Comparison of ENCODE assay signal across 8 cellular contexts in genomic region chr4:155667538-155668511, GRCh38. TPM values are rescaled to one million over a fixed set of nuclear protein-coding genes. Genes with fewer than 3 reads are reported as not detected.
DNase-seq lines count a peak whose midpoint lies in the region; TF ChIP-seq lines count a peak whose summit lies in the region.

No MANE protein-coding gene starts in this region.

- H3K27me3 ChIP-seq in left ventricle myocardium inferior (ENCODE audit: low read depth) (peaks cover 3% of the 10 kb centered on the region), Caco-2 (replicated peaks; ENCODE audit: control insufficient read depth, insufficient read depth, low read length) (no peaks in the 10 kb centered on the region)

- peak; percentile 60 for DNase-seq in activated CD4-positive, alpha-beta T cell treated with anti-CD3 and anti-CD28 coated beads, Interleukin-2, amount 10 ng/mL, durations not matched to agents 24 days and 14 days
- DNase-seq in activated CD4-positive, alpha-beta T cell treated with anti-CD3 and anti-CD28 coated beads, Interleukin-2, amount 50 U/mL, for 4 hours = no peak
- DNase-seq in HCEC 1CT = peak; percentile 26
- DNase-seq in NCI-H2081 (lab: John Stamatoyannopoulos, UW) = peak; percentile 45 to 59
- DNase-seq in left ventricle myocardium inferior = peak; percentile 61
- DNase-seq in posterior cingulate gyrus = peak; percentile 20 to 90 (median 36)
- DNase-seq in Caco-2 = no peak

- CTCF ChIA-PET in Caco-2 (lab: Charles Lee) = no interaction called here

- H3K4me1 ChIP-seq in left ventricle myocardium inferior = peaks cover 53% of the 10 kb centered on the region
- H3K4me1 ChIP-seq in Caco-2 = peaks cover 19% of the 10 kb centered on the region

- H3K9me3 ChIP-seq in left ventricle myocardium inferior (replicated peaks) = no peaks in the 10 kb centered on the region
- no peaks in the 10 kb centered on the region for H3K9me3 ChIP-seq in Caco-2

- TF ChIP-seq CTCF in left ventricle myocardium inferior (IDR thresholded peaks at IDR 0.05; ENCODE audit: borderline replicate concordance) = no peak
- TF ChIP-seq CTCF in Caco-2 (IDR thresholded peaks at IDR 0.05; ENCODE audit: insufficient read depth in 1 of 2, low read depth in 1 of 2, low read length in 1 of 2, severe bottlenecking in 1 of 2, unreplicated experiment in 1 of 2) = no peak

- peaks cover 72% of the 10 kb centered on the region for H3K27me3 Mint-ChIP-seq in activated CD4-positive, alpha-beta T cell treated with anti-CD3 and anti-CD28 coated beads, Interleukin-2, amount 10 ng/mL, durations not matched to agents 24 days and 14 days
- H3K27me3 Mint-ChIP-seq in Caco-2 (ENCODE audit: insufficient read depth, unreplicated experiment) = no peaks in the 10 kb centered on the region

- POLR2A ChIA-PET in Caco-2 (lab: Charles Lee) = no interaction called here

- H3K36me3 ChIP-seq in left ventricle myocardium inferior = no peaks in the 10 kb centered on the region
- no peaks in the 10 kb centered on the region for H3K36me3 ChIP-seq in Caco-2 (ENCODE audit: control insufficient read depth, insufficient read depth, low read length)

- peak overlapping the region; percentile 85 for H3K4me3 ChIP-seq in left ventricle myocardium inferior
- no peak overlapping the region for H3K4me3 ChIP-seq in Caco-2 (ENCODE audit: low read depth, low read length)

- no peak overlapping the region for H3K27ac Mint-ChIP-seq in activated CD4-positive, alpha-beta T cell treated with anti-CD3 and anti-CD28 coated beads, Interleukin-2, amount 10 ng/mL, durations not matched to agents 24 days and 14 days
- H3K27ac Mint-ChIP-seq in Caco-2 (ENCODE audit: unreplicated experiment) = no peak overlapping the region

- peaks cover 15% of the 10 kb centered on the region for H3K4me1 Mint-ChIP-seq in activated CD4-positive, alpha-beta T cell treated with anti-CD3 and anti-CD28 coated beads, Interleukin-2, amount 10 ng/mL, durations not matched to agents 24 days and 14 days
- peaks cover 18% of the 10 kb centered on the region for H3K4me1 Mint-ChIP-seq in Caco-2 (ENCODE audit: low read depth, unreplicated experiment)

- H3K9me3 Mint-ChIP-seq in activated CD4-positive, alpha-beta T cell treated with anti-CD3 and anti-CD28 coated beads, Interleukin-2, amount 10 ng/mL, durations not matched to agents 24 days and 14 days = no peaks in the 10 kb centered on the region
- peaks cover 10% of the 10 kb centered on the region for H3K9me3 Mint-ChIP-seq in Caco-2 (ENCODE audit: unreplicated experiment)

- intact Hi-C loops in activated CD4-positive, alpha-beta T cell treated with anti-CD3 and anti-CD28 coated beads, Interleukin-2, amount 10 ng/mL, durations not matched to agents 24 days and 14 days (cut with micrococcal nuclease) = loop anchor here (5.0 to 10.0 kb wide), 2 partner anchors 89 to 293 kb away; partner anchors contain the start of genes GUCY1B1 and MAP9
- intact Hi-C loops in left ventricle myocardium inferior (cut with micrococcal nuclease) (no loop called here), posterior cingulate gyrus (cut with DNase I) (no loop called here), Caco-2 (cut with micrococcal nuclease; ENCODE audit: unreplicated experiment) (no loop called here)

- no TSS peak for BruUV-seq in Caco-2 (replicated peaks; lab: Mats Ljungman, UMichigan)

- peak overlapping the region; percentile 94 for H3K4me3 Mint-ChIP-seq in activated CD4-positive, alpha-beta T cell treated with anti-CD3 and anti-CD28 coated beads, Interleukin-2, amount 10 ng/mL, durations not matched to agents 24 days and 14 days
- no peak overlapping the region for H3K4me3 Mint-ChIP-seq in Caco-2 (ENCODE audit: unreplicated experiment)

- WGBS in adipose tissue, 3 donors = 1% methylated on average over 56 to 72 of the region's 72 CpGs

- H3K36me3 Mint-ChIP-seq in activated CD4-positive, alpha-beta T cell treated with anti-CD3 and anti-CD28 coated beads, Interleukin-2, amount 10 ng/mL, durations not matched to agents 24 days and 14 days (ENCODE audit: low read depth) = no peaks in the 10 kb centered on the region
- no peaks in the 10 kb centered on the region for H3K36me3 Mint-ChIP-seq in Caco-2 (ENCODE audit: insufficient read depth, unreplicated experiment)

- peak overlapping the region; percentile 77 for H3K27ac ChIP-seq in adipose tissue (ENCODE audit: low read depth, low read length)
- peak overlapping the region; percentile 97 for H3K27ac ChIP-seq in left ventricle myocardium inferior (replicated peaks)

RNA-seq across cellular contexts. Expression of gene GUCY1A1, which starts 1.2 kb away (rescaled TPM):
- total RNA-seq in activated CD4-positive, alpha-beta T cell treated with anti-CD3 and anti-CD28 coated beads, Interleukin-2, amount 10 ng/mL, durations not matched to agents 24 days and 14 days = not detected in 2 replicates
- polyA plus RNA-seq in adipose tissue = 1 to 10 TPM; 4.1 to 6.1 (median 6.1) TPM
- total RNA-seq in left ventricle myocardium inferior = 43.0 TPM
- total RNA-seq in Caco-2 (2022) = not detected in 2 replicates

Comparison
In these comparisons a context has a peak if more than half of its experiments do, and no peak if none do; other contexts are left out.
1. DNase-seq: peak in activated CD4-positive, alpha-beta T cell treated with anti-CD3 and anti-CD28 coated beads, Interleukin-2, amount 10 ng/mL, durations not matched to agents 24 days and 14 days (single experiment), HCEC 1CT (single experiment), NCI-H2081 (2 of 2), left ventricle myocardium inferior (single experiment) and posterior cingulate gyrus (10 of 10); none in activated CD4-positive, alpha-beta T cell treated with anti-CD3 and anti-CD28 coated beads, Interleukin-2, amount 50 U/mL, for 4 hours (0 of 2) and Caco-2 (0 of 2).
2. RNA of gene GUCY1A1, which starts 1.2 kb away (total RNA-seq): 43.0 TPM in left ventricle myocardium inferior (single experiment); not detected in activated CD4-positive, alpha-beta T cell treated with anti-CD3 and anti-CD28 coated beads, Interleukin-2, amount 10 ng/mL, durations not matched to agents 24 days and 14 days and not detected in Caco-2; every median in the first group is over 10 times any median in the second.